Comparison of ENCODE assay signal across 1 cellular context in the genomic region with DNA sequence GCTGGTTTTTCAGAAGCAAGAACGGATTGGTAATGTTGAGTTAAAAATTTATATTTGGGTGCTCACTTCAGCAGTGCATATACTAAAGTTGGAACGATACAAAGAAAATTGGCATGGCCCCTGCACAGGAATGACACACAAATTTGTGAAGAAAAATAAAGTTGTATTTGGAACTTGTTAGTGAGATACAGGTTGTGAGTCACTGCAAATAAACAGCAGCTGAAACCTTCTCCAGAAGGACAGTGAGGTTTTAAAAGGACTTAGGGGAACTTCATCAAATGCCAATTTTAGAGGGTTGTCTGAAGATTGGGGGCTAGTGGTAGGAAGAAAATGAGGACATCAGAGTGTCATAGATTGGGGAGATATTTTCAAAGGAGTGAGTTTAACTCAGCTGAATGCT.
TF ChIP-seq lines count a peak whose summit lies in the region.

No MANE protein-coding gene starts in this region.

TF ChIP-seq in K562, 482 proteins besides CTCF, POLR2A, EP300 and RAD21:
- TF ChIP-seq, protein P1, sequence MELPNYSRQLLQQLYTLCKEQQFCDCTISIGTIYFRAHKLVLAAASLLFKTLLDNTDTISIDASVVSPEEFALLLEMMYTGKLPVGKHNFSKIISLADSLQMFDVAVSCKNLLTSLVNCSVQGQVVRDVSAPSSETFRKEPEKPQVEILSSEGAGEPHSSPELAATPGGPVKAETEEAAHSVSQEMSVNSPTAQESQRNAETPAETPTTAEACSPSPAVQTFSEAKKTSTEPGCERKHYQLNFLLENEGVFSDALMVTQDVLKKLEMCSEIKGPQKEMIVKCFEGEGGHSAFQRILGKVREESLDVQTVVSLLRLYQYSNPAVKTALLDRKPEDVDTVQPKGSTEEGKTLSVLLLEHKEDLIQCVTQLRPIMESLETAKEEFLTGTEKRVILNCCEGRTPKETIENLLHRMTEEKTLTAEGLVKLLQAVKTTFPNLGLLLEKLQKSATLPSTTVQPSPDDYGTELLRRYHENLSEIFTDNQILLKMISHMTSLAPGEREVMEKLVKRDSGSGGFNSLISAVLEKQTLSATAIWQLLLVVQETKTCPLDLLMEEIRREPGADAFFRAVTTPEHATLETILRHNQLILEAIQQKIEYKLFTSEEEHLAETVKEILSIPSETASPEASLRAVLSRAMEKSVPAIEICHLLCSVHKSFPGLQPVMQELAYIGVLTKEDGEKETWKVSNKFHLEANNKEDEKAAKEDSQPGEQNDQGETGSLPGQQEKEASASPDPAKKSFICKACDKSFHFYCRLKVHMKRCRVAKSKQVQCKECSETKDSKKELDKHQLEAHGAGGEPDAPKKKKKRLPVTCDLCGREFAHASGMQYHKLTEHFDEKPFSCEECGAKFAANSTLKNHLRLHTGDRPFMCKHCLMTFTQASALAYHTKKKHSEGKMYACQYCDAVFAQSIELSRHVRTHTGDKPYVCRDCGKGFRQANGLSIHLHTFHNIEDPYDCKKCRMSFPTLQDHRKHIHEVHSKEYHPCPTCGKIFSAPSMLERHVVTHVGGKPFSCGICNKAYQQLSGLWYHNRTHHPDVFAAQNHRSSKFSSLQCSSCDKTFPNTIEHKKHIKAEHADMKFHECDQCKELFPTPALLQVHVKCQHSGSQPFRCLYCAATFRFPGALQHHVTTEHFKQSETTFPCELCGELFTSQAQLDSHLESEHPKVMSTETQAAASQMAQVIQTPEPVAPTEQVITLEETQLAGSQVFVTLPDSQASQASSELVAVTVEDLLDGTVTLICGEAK (IDR thresholded peaks at IDR 0.05): peak; percentile 75
- TF ChIP-seq, protein P1 (CRISPR knock-in tag; IDR thresholded peaks at IDR 0.05): no peak
- TF ChIP-seq ZNF766 (CRISPR knock-in tag; conservative IDR thresholded peaks at IDR 0.05): no peak
- TF ChIP-seq ZNF561 (CRISPR knock-in tag; conservative IDR thresholded peaks at IDR 0.05): no peak
TF ChIP-seq in K562: peak in this region for 1.
